In the genomic region with DNA sequence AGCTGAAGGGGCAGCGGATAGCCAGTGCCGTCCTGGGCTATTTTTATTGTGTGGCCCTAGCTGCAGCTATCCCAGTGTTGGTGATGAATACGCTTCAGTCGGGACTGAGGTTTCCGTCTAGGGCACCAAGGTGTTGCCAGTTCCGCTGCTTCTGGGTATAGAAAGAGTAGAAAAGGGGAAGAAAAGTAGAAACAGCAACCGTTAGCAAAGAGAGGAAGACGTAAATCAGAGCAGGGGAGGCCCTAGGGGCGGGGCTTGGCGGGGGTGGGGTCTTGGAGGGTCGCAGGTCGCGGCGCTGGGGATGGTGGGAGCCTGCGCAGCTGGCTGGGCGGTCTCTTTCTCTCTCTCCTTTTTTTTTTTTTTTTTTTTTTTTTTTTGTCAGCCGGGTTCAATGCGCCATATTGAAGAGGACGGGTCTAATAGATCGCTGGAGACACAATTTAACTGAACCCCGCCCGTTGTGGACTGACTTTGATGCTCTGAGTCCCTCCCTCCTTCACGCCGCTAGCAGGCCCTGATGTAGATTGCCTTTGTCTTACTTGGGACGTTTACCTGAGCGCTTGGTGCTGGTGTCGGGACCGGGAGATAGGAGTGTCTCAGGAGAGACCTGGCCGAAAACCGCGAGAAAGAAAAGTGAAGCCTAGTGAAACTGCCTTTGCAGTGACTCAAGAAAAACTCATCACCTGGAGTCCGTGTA, we compare ENCODE assay signal across 10 cellular contexts. TPM values are rescaled to one million over a fixed set of nuclear protein-coding genes. Genes with fewer than 3 reads are reported as not detected.
DNase-seq lines count a peak whose midpoint lies in the region; ATAC-seq and TF ChIP-seq lines count a peak whose summit lies in the region.
"Had no signal": no experiment of that assay in that cellular context is flagged by ENCODE, and none has a peak within 500 bp of the region (broad histone marks: within the 10 kb centered on the region; RNA-seq: fewer than 3 reads in every experiment).

No MANE protein-coding gene starts in this region.

- 0% methylated on average over 32 of the region's 32 CpGs; no CpG with 5 or more reads in 1 of the 2 donors for WGBS in aorta, 2 donors

- peak overlapping the region; percentile 98 for H3K4me3 Mint-ChIP-seq in activated naive CD8-positive, alpha-beta T cell treated with anti-CD3 and anti-CD28 coated beads, Interleukin-2, amount 10 ng/mL, durations not matched to agents 7 days and 5 days
- peak overlapping the region; percentile 98 for H3K4me3 Mint-ChIP-seq in memory B cell

- H3K4me3 ChIP-seq in tibial artery (peak overlapping the region; percentile 64 to 73), aorta (ENCODE audit: low read length in 2 of 2) (peak overlapping the region in 1 of 2 donors; percentile 97)

- H3K4me1 Mint-ChIP-seq in activated naive CD8-positive, alpha-beta T cell treated with anti-CD3 and anti-CD28 coated beads, Interleukin-2, amount 10 ng/mL, durations not matched to agents 7 days and 5 days = peaks cover 10% of the 10 kb centered on the region
- peaks cover 3% of the 10 kb centered on the region for H3K4me1 Mint-ChIP-seq in memory B cell

- peak overlapping the region; percentile 99 for H3K27ac Mint-ChIP-seq in activated naive CD8-positive, alpha-beta T cell treated with anti-CD3 and anti-CD28 coated beads, Interleukin-2, amount 10 ng/mL, durations not matched to agents 7 days and 5 days
- peak overlapping the region; percentile 98 for H3K27ac Mint-ChIP-seq in memory B cell

- H3K4me1 ChIP-seq in tibial artery (peaks cover 0 to 12% (median 0%) of the 10 kb centered on the region in 4 donors), aorta (ENCODE audit: control insufficient read depth in 1 of 2, insufficient read depth in 2 of 2, low read length in 2 of 2) (no peaks in the 10 kb centered on the region)

- H3K9me3 Mint-ChIP-seq in activated naive CD8-positive, alpha-beta T cell treated with anti-CD3 and anti-CD28 coated beads, Interleukin-2, amount 10 ng/mL, durations not matched to agents 7 days and 5 days = no peaks in the 10 kb centered on the region
- H3K9me3 Mint-ChIP-seq in memory B cell = no peaks in the 10 kb centered on the region

- ATAC-seq in GM19397 (IDR thresholded peaks at IDR 0.05; ENCODE audit: unreplicated experiment) (peak; percentile 63), memory B cell (ENCODE audit: low read depth) (peak; percentile 75), aorta (ENCODE audit: low FRiP score) (no peak)
- ATAC-seq in activated naive CD8-positive, alpha-beta T cell treated with anti-CD3 and anti-CD28 coated beads, Interleukin-2, amount 10 ng/mL, durations not matched to agents 7 days and 5 days (ENCODE audit: low read depth) = peak; percentile 84

- intact Hi-C loops in tibial artery (cut with DNase I; ENCODE audit: low total_unique reads) = no loop called here
- intact Hi-C loops in aorta (cut with DNase I) = no loop called here

- no peaks in the 10 kb centered on the region for H3K27me3 ChIP-seq in tibial artery
- H3K27me3 ChIP-seq in aorta (ENCODE audit: control insufficient read depth in 1 of 2, insufficient read depth in 2 of 2, low read length in 1 of 2) = no peaks in the 10 kb centered on the region

- no peak for TF ChIP-seq CTCF in tibial artery (IDR thresholded peaks at IDR 0.05)

- H3K36me3 Mint-ChIP-seq in activated naive CD8-positive, alpha-beta T cell treated with anti-CD3 and anti-CD28 coated beads, Interleukin-2, amount 10 ng/mL, durations not matched to agents 7 days and 5 days = peaks cover 7% of the 10 kb centered on the region
- peaks cover 2% of the 10 kb centered on the region for H3K36me3 Mint-ChIP-seq in memory B cell

- H3K27ac ChIP-seq in tibial artery (peak overlapping the region; percentile 83 to 85), aorta (ENCODE audit: low read depth in 1 of 2, low read length in 2 of 2) (peak overlapping the region in 1 of 2 donors; percentile 92)
- H3K27ac ChIP-seq: KMS-11 had no signal

- DNase-seq in NCI-H2107 (lab: John Stamatoyannopoulos, UW) (peak; percentile 14), memory B cell (ENCODE audit: low spot score in 2 of 2) (peak in 1 of 2 donors; percentile 59), tibial artery (peak; percentile 63 to 86), aorta (no peak), NCI-H1694 (lab: John Stamatoyannopoulos, UW) (no peak), NCI-H510A (lab: John Stamatoyannopoulos, UW) (no peak)
- peak; percentile 65 for DNase-seq in activated naive CD8-positive, alpha-beta T cell treated with anti-CD3 and anti-CD28 coated beads, Interleukin-2, amount 10 ng/mL, durations not matched to agents 7 days and 5 days
- DNase-seq: left cardiac atrium had no signal

- H3K27me3 Mint-ChIP-seq in activated naive CD8-positive, alpha-beta T cell treated with anti-CD3 and anti-CD28 coated beads, Interleukin-2, amount 10 ng/mL, durations not matched to agents 7 days and 5 days = no peaks in the 10 kb centered on the region
- no peaks in the 10 kb centered on the region for H3K27me3 Mint-ChIP-seq in memory B cell

- H3K36me3 ChIP-seq in tibial artery (no peaks in the 10 kb centered on the region), aorta (ENCODE audit: control insufficient read depth in 1 of 2, insufficient read depth in 2 of 2, low read length in 1 of 2) (no peaks in the 10 kb centered on the region)

- H3K9me3 ChIP-seq in tibial artery (no peaks in the 10 kb centered on the region), aorta (ENCODE audit: control insufficient read depth, low read length) (no peaks in the 10 kb centered on the region)

- POLR2A ChIA-PET in activated naive CD8-positive, alpha-beta T cell treated with anti-CD3 and anti-CD28 coated beads, Interleukin-2, amount 10 ng/mL, durations not matched to agents 7 days and 5 days (lab: Charles Lee) = interaction anchor here (0.6 to 0.9 kb wide), 8 partner anchors 68 to 1457 kb away, joined by 3 to 6 read pairs (median 4); a partner anchor contains a TSS

RNA-seq across cellular contexts. Expression of a gene that starts 38.9 kb away (rescaled TPM):
- total RNA-seq in activated naive CD8-positive, alpha-beta T cell treated with anti-CD3 and anti-CD28 coated beads, Interleukin-2, amount 10 ng/mL, durations not matched to agents 7 days and 5 days = 10 to 100 TPM; 33.2 to 36.0 TPM
- total RNA-seq in aorta = not detected
- polyA plus RNA-seq in aorta = 1 to 10 TPM in 1 of 2 donors, not detected in 1; 6.3 TPM

Comparison
In these comparisons a context has a peak if more than half of its experiments do, and no peak if none do; other contexts are left out.
1. DNase-seq: peak in NCI-H2107 (single experiment), activated naive CD8-positive, alpha-beta T cell treated with anti-CD3 and anti-CD28 coated beads, Interleukin-2, amount 10 ng/mL, durations not matched to agents 7 days and 5 days (single experiment) and tibial artery (2 of 2); none in aorta (0 of 2), NCI-H1694 (single experiment) and NCI-H510A (single experiment).